In genomic region chr13:61608138-61608537, GRCh38 we compare ENCODE assay signal across 1 cellular context.
TF ChIP-seq lines count a peak whose summit lies in the region.

No MANE protein-coding gene starts in this region.

TF ChIP-seq in GM23338, 12 proteins besides CTCF, POLR2A, EP300 and RAD21:
- TF ChIP-seq ZNF462 (CRISPR knock-in tag; IDR thresholded peaks at IDR 0.05) (peak; percentile 59), EZH2phosphoT487 (IDR thresholded peaks at IDR 0.05; ENCODE audit: unreplicated experiment) (no peak), ZNF114 (CRISPR knock-in tag; IDR thresholded peaks at IDR 0.05) (peak; percentile 65; the same call in 1 of the 2 replicates), CREB1 (CRISPR knock-in tag; IDR thresholded peaks at IDR 0.05; ENCODE audit: low read depth) (no peak)
TF ChIP-seq in GM23338: peak in this region for 2.
